29 cellular contexts compared by ENCODE assay signal in genomic region chr17:53659181-53659580, GRCh38.
"Had no signal": no experiment of that assay in that cellular context is flagged by ENCODE, and none has a peak within 500 bp of the region (broad histone marks: within the 10 kb centered on the region; RNA-seq: fewer than 3 reads in every experiment).

No MANE protein-coding gene starts in this region.

- H3K4me3 ChIP-seq: adrenal gland, body of pancreas, cardiac muscle cell, colonic mucosa, gastrocnemius medialis, heart left ventricle had no signal

- DNase-seq: activated CD4-positive, alpha-beta memory T cell treated with anti-CD3 and anti-CD28 coated beads for 36 hours; activated CD4-positive, alpha-beta T cell treated with anti-CD3 and anti-CD28 coated beads for 36 hours; activated CD4-positive, alpha-beta T cell treated with anti-CD3 and anti-CD28 coated beads, Interleukin-2, amount 10 ng/mL, durations not matched to agents 24 days and 14 days; activated CD4-positive, CD25-positive, alpha-beta regulatory T cell; activated CD4-positive, CD25-positive, alpha-beta regulatory T cell treated with anti-CD3 and anti-CD28 coated beads, Interleukin-2, amount 50 U/mL, for 72 hours; activated CD8-positive, alpha-beta memory T cell treated with anti-CD3 and anti-CD28 coated beads, Interleukin-2, amount 10 ng/mL, durations not matched to agents 7 days and 5 days; activated CD8-positive, alpha-beta memory T cell treated with anti-CD3 and anti-CD28 coated beads, Interleukin-2, amount 50 U/mL, for 4 hours; activated CD8-positive, alpha-beta T cell treated with anti-CD3 and anti-CD28 coated beads, Interleukin-2, amount 10 ng/mL, durations not matched to agents 7 days and 5 days; activated effector memory CD4-positive, alpha-beta T cell treated with anti-CD3 and anti-CD28 coated beads, Interleukin-2, amount 50 U/mL, for 16 hours; activated naive CD4-positive, alpha-beta T cell treated with anti-CD3 and anti-CD28 coated beads for 36 hours; activated naive CD8-positive, alpha-beta T cell treated with anti-CD3 and anti-CD28 coated beads for 36 hours; activated naive CD8-positive, alpha-beta T cell treated with anti-CD3 and anti-CD28 coated beads, Interleukin-2, amount 50 U/mL, for 24 hours; activated T-cell treated with anti-CD3 and anti-CD28 coated beads, Interleukin-2, amount 50 U/mL, for 1 hour; activated T-cell treated with anti-CD3 and anti-CD28 coated beads, Interleukin-2, amount 50 U/mL, for 48 hours; adrenal gland; amygdala; aorta; body of pancreas; central memory CD4-positive, alpha-beta T cell; cerebellar nuclear complex; colonic mucosa; effector CD8-positive, alpha-beta T cell; foreskin fibroblast; gastrocnemius medialis; glutamatergic neuron; heart left ventricle; T-helper 2 cell had no signal

- ATAC-seq: activated CD4-positive, alpha-beta T cell treated with anti-CD3 and anti-CD28 coated beads for 36 hours; activated CD8-positive, alpha-beta memory T cell treated with anti-CD3 and anti-CD28 coated beads, Interleukin-2, amount 10 ng/mL, durations not matched to agents 7 days and 5 days; activated CD8-positive, alpha-beta T cell treated with anti-CD3 and anti-CD28 coated beads, Interleukin-2, amount 10 ng/mL, durations not matched to agents 7 days and 5 days; activated naive CD8-positive, alpha-beta T cell treated with anti-CD3 and anti-CD28 coated beads, Interleukin-2, amount 50 U/mL, for 24 hours; body of pancreas; esophagus mucosa; gastrocnemius medialis; heart left ventricle had no signal
